16 cellular contexts compared by ENCODE assay signal in genomic region chr20:24382330-24382729, GRCh38.
DNase-seq lines count a peak whose midpoint lies in the region; ATAC-seq and TF ChIP-seq lines count a peak whose summit lies in the region.
"Had no signal": no experiment of that assay in that cellular context is flagged by ENCODE, and none has a peak within 500 bp of the region (broad histone marks: within the 10 kb centered on the region; RNA-seq: fewer than 3 reads in every experiment).

No MANE protein-coding gene starts in this region.

- H3K27me3 ChIP-seq in WERI-Rb-1 (ENCODE audit: insufficient read depth, low read depth, severe bottlenecking) = no peaks in the 10 kb centered on the region
- H3K27me3 ChIP-seq: MG63 had no signal

- H3K27me3 Mint-ChIP-seq in mesothelial cell of epicardium (ENCODE audit: low read depth) = peaks cover 67% of the 10 kb centered on the region
- H3K27me3 Mint-ChIP-seq: activated CD4-positive, alpha-beta memory T cell treated with anti-CD3 and anti-CD28 coated beads for 36 hours had no signal

- intact Hi-C loops in left ventricle myocardium superior (cut with micrococcal nuclease) = no loop called here

- H3K9me3 ChIP-seq in WERI-Rb-1 (ENCODE audit: severe bottlenecking) = no peaks in the 10 kb centered on the region
- H3K9me3 ChIP-seq: MG63 had no signal

- peaks cover 10% of the 10 kb centered on the region for H3K4me1 Mint-ChIP-seq in mesothelial cell of epicardium
- H3K4me1 Mint-ChIP-seq: IgD-negative memory B cell had no signal

- peak overlapping the region; percentile 92 for H3K27ac ChIP-seq in WERI-Rb-1

- ATAC-seq in left ventricle myocardium superior (peak; percentile 77), GM18868 (IDR thresholded peaks at IDR 0.05; ENCODE audit: unreplicated experiment) (no peak), GM18873 (IDR thresholded peaks at IDR 0.05; ENCODE audit: low FRiP score, unreplicated experiment) (no peak)

- peak; percentile 72 for DNase-seq in NCI-H1694 treated with DMSO at 0.1 percent for 48 hours (lab: John Stamatoyannopoulos, UW)
- peak; percentile 57 for DNase-seq in WERI-Rb-1
- peak; percentile 38 for DNase-seq in left ventricle myocardium superior
- DNase-seq in superior temporal gyrus (ENCODE audit: extremely low spot score) = peak; percentile 42
- no peak for DNase-seq in mesothelial cell of epicardium (ENCODE audit: low spot score in 2 of 2, unreplicated experiment in 2 of 2)
- DNase-seq in kidney tubule cell (ENCODE audit: low spot score) = no peak
- DNase-seq: activated CD4-positive, alpha-beta memory T cell treated with anti-CD3 and anti-CD28 coated beads for 36 hours; activated naive CD4-positive, alpha-beta T cell treated with Interleukin-2 at 50 U/mL for 16 hours; activated T-cell treated with anti-CD3 and anti-CD28 coated beads, Interleukin-2, amount 50 U/mL, for 1 hour; MG63; NCI-H146; NCI-H510A; T-helper 2 cell had no signal

- H3K4me3 ChIP-seq in WERI-Rb-1 (ENCODE audit: low read depth, low read length) = peak overlapping the region; percentile 41
- H3K4me3 ChIP-seq: MG63 had no signal

- no peak for TF ChIP-seq CTCF in WERI-Rb-1 (IDR thresholded peaks at IDR 0.05; ENCODE audit: low read depth, low read length)
- no peak for TF ChIP-seq CTCF in mesothelial cell of epicardium (IDR thresholded peaks at IDR 0.05; ENCODE audit: unreplicated experiment)

- no peak overlapping the region for H3K4me3 Mint-ChIP-seq in mesothelial cell of epicardium
- H3K4me3 Mint-ChIP-seq: activated CD4-positive, alpha-beta memory T cell treated with anti-CD3 and anti-CD28 coated beads for 36 hours; IgD-negative memory B cell had no signal

- H3K36me3 Mint-ChIP-seq in mesothelial cell of epicardium = no peaks in the 10 kb centered on the region
- H3K36me3 Mint-ChIP-seq: activated CD4-positive, alpha-beta memory T cell treated with anti-CD3 and anti-CD28 coated beads for 36 hours; IgD-negative memory B cell had no signal

- H3K9me3 Mint-ChIP-seq in mesothelial cell of epicardium = no peaks in the 10 kb centered on the region
- H3K9me3 Mint-ChIP-seq: activated CD4-positive, alpha-beta memory T cell treated with anti-CD3 and anti-CD28 coated beads for 36 hours; IgD-negative memory B cell had no signal

- H3K27ac Mint-ChIP-seq in mesothelial cell of epicardium = no peak overlapping the region
- H3K27ac Mint-ChIP-seq: activated CD4-positive, alpha-beta memory T cell treated with anti-CD3 and anti-CD28 coated beads for 36 hours; IgD-negative memory B cell had no signal

- no peaks in the 10 kb centered on the region for H3K36me3 ChIP-seq in WERI-Rb-1
- H3K36me3 ChIP-seq: MG63 had no signal

Comparison
In these comparisons a context has a peak if more than half of its experiments do, and no peak if none do; other contexts are left out.
1. DNase-seq: peak in NCI-H1694 treated with DMSO at 0.1 percent for 48 hours (single experiment), WERI-Rb-1 (single experiment), left ventricle myocardium superior (single experiment) and superior temporal gyrus (single experiment); none in mesothelial cell of epicardium (0 of 2) and kidney tubule cell (single experiment).